ENCODE assay signal across 22 cellular contexts in genomic region chr14:50237448-50237847, GRCh38. TPM values are rescaled to one million over a fixed set of nuclear protein-coding genes. Genes with fewer than 3 reads are reported as not detected.
DNase-seq lines count a peak whose midpoint lies in the region; ATAC-seq and TF ChIP-seq lines count a peak whose summit lies in the region.
"Had no signal": no experiment of that assay in that cellular context is flagged by ENCODE, and none has a peak within 500 bp of the region (broad histone marks: within the 10 kb centered on the region; RNA-seq: fewer than 3 reads in every experiment).

No MANE protein-coding gene starts in this region.

- intact Hi-C loops in left colon (cut with DNase I, micrococcal nuclease), result no loop called here
- intact Hi-C loops in Right ventricle myocardium inferior (cut with DNase I), result no loop called here
- intact Hi-C loops in activated CD8-positive, alpha-beta T cell treated with anti-CD3 and anti-CD28 coated beads for 36 hours (cut with micrococcal nuclease), result no loop called here

- peaks cover 7 to 21% (median 10%) of the 10 kb centered on the region in 11 experiments for H3K9me3 ChIP-seq in BLaER1 treated with 17β-estradiol and CSF1 and Interleukin-3, amounts not matched to agents 10 nM and 100 nM (replicated peaks in 1 of 11)
- H3K9me3 ChIP-seq in Loucy (ENCODE audit: insufficient read depth, low read depth, low read length), result no peaks in the 10 kb centered on the region
- H3K9me3 ChIP-seq: colonic mucosa, vagina had no signal

- H3K9ac ChIP-seq in BLaER1 treated with 17β-estradiol and CSF1 and Interleukin-3, amounts not matched to agents 10 nM and 100 nM, result peak overlapping the region in 3 of 11 experiments; percentile 7 to 44 (median 19); a peak in 3 of 22 replicates
- H3K9ac ChIP-seq in Loucy (ENCODE audit: low read depth, low read length, poor library complexity, severe bottlenecking), result no peak overlapping the region

- ATAC-seq in left colon (peak; percentile 89), Right ventricle myocardium inferior (no peak)
- no peak for ATAC-seq in activated CD8-positive, alpha-beta T cell treated with anti-CD3 and anti-CD28 coated beads for 36 hours
- ATAC-seq: activated T-cell treated with anti-CD3 and anti-CD28 coated beads, Interleukin-2, amount 50 U/mL, for 72 hours; PC-3; SK-N-SH treated with all-trans-retinoic acid at 6 μM for 48 hours had no signal

- no peak for TF ChIP-seq CTCF in Loucy (conservative IDR thresholded peaks at IDR 0.05; ENCODE audit: low read length)
- no peak for TF ChIP-seq CTCF in activated CD8-positive, alpha-beta T cell treated with anti-CD3 and anti-CD28 coated beads for 36 hours (IDR thresholded peaks at IDR 0.05)

- no peaks in the 10 kb centered on the region for H3K79me2 ChIP-seq in Loucy (ENCODE audit: insufficient read depth, low read length)

- no peak overlapping the region for H2AFZ ChIP-seq in Loucy (ENCODE audit: low read length)

- peaks cover 0 to 4% (median 0%) of the 10 kb centered on the region in 11 experiments; a peak in 1 of 22 replicates for H3K36me3 ChIP-seq in BLaER1 treated with 17β-estradiol and CSF1 and Interleukin-3, amounts not matched to agents 10 nM and 100 nM
- H3K36me3 ChIP-seq in Loucy (ENCODE audit: insufficient read depth, low read length), result no peaks in the 10 kb centered on the region
- H3K36me3 ChIP-seq: colonic mucosa, vagina had no signal

- no peaks in the 10 kb centered on the region for H3K27me3 Mint-ChIP-seq in activated CD8-positive, alpha-beta T cell treated with anti-CD3 and anti-CD28 coated beads for 36 hours
- H3K27me3 Mint-ChIP-seq: activated CD4-positive, alpha-beta memory T cell treated with anti-CD3 and anti-CD28 coated beads for 36 hours; activated naive CD8-positive, alpha-beta T cell; brain had no signal

- CTCF ChIA-PET in activated CD8-positive, alpha-beta T cell treated with anti-CD3 and anti-CD28 coated beads for 36 hours (lab: Charles Lee), result no interaction called here

- DNase-seq in OCI-M1 (lab: John Stamatoyannopoulos, UW) (peak; percentile 71), left colon (no peak), Right ventricle myocardium inferior (ENCODE audit: missing footprints) (no peak), retina (no peak), putamen (ENCODE audit: low spot score) (no peak)
- DNase-seq in activated CD8-positive, alpha-beta T cell treated with anti-CD3 and anti-CD28 coated beads for 36 hours, result no peak
- DNase-seq: activated CD4-positive, alpha-beta memory T cell treated with anti-CD3 and anti-CD28 coated beads for 36 hours; activated T-cell treated with anti-CD3 and anti-CD28 coated beads, Interleukin-2, amount 50 U/mL, for 72 hours; colonic mucosa; NCI-H1694 treated with DMSO at 0.1 percent for 48 hours; NCI-H510A; PC-3; posterior cingulate gyrus; stimulated activated CD4-positive, alpha-beta T cell treated with anti-CD3 and anti-CD28 coated beads, Interleukin-2, amount 100 ng/mL, for 48 hours; substantia nigra had no signal

- peaks cover 10 to 18% (median 14%) of the 10 kb centered on the region in 10 experiments for H3K4me1 ChIP-seq in BLaER1 treated with 17β-estradiol and CSF1 and Interleukin-3, amounts not matched to agents 10 nM and 100 nM
- H3K4me1 ChIP-seq in Loucy (ENCODE audit: insufficient read depth, low read length, poor library complexity, severe bottlenecking), result peaks cover 9% of the 10 kb centered on the region
- H3K4me1 ChIP-seq: colonic mucosa had no signal

- H3K27ac ChIP-seq in BLaER1 treated with 17β-estradiol and CSF1 and Interleukin-3, amounts not matched to agents 10 nM and 100 nM, result peak overlapping the region in 5 of 11 experiments; percentile 12 to 58 (median 38); a peak in 8 of 22 replicates
- H3K27ac ChIP-seq: colonic mucosa, vagina had no signal

- peaks cover 6% of the 10 kb centered on the region for H3K36me3 Mint-ChIP-seq in activated CD8-positive, alpha-beta T cell treated with anti-CD3 and anti-CD28 coated beads for 36 hours (ENCODE audit: low read depth)
- H3K36me3 Mint-ChIP-seq: activated naive CD8-positive, alpha-beta T cell had no signal

- H3K4me3 Mint-ChIP-seq in activated CD8-positive, alpha-beta T cell treated with anti-CD3 and anti-CD28 coated beads for 36 hours, result no peak overlapping the region
- H3K4me3 Mint-ChIP-seq: activated CD4-positive, alpha-beta memory T cell treated with anti-CD3 and anti-CD28 coated beads for 36 hours; activated naive CD8-positive, alpha-beta T cell; activated T-cell treated with anti-CD3 and anti-CD28 coated beads, Interleukin-2, amount 50 U/mL, for 72 hours; nephron had no signal

- no peaks in the 10 kb centered on the region for H4K20me1 ChIP-seq in BLaER1 treated with 17β-estradiol and CSF1 and Interleukin-3, amounts not matched to agents 10 nM and 100 nM
- H4K20me1 ChIP-seq in Loucy (ENCODE audit: insufficient read depth, low read length, poor library complexity, severe bottlenecking), result no peaks in the 10 kb centered on the region

- peak overlapping the region; percentile 35 to 92 (median 65); a peak in 21 of 22 replicates for H3K4me2 ChIP-seq in BLaER1 treated with 17β-estradiol and CSF1 and Interleukin-3, amounts not matched to agents 10 nM and 100 nM
- peak overlapping the region; percentile 25 for H3K4me2 ChIP-seq in Loucy (ENCODE audit: low read depth, low read length, poor library complexity, severe bottlenecking)

- peaks cover 3% of the 10 kb centered on the region; the same call in 1 of the 2 replicates for H3F3A ChIP-seq in Loucy (ENCODE audit: low read depth)

- peaks cover 11% of the 10 kb centered on the region for H3K4me1 Mint-ChIP-seq in activated CD8-positive, alpha-beta T cell treated with anti-CD3 and anti-CD28 coated beads for 36 hours (ENCODE audit: low read depth)

- no peak overlapping the region for H3K4me3 ChIP-seq in BLaER1 treated with 17β-estradiol and CSF1 and Interleukin-3, amounts not matched to agents 10 nM and 100 nM
- no peak overlapping the region for H3K4me3 ChIP-seq in Loucy (ENCODE audit: low read length, poor library complexity, severe bottlenecking)
- H3K4me3 ChIP-seq: colonic mucosa, vagina had no signal

- POLR2A ChIA-PET in activated CD8-positive, alpha-beta T cell treated with anti-CD3 and anti-CD28 coated beads for 36 hours (lab: Charles Lee), result interaction anchor here (1.3 kb wide), 1 partner anchor 9 kb away, joined by 3 read pairs; no protein-coding TSS in a partner anchor

- H3K27ac Mint-ChIP-seq in activated CD8-positive, alpha-beta T cell treated with anti-CD3 and anti-CD28 coated beads for 36 hours, result no peak overlapping the region
- H3K27ac Mint-ChIP-seq: activated CD4-positive, alpha-beta memory T cell treated with anti-CD3 and anti-CD28 coated beads for 36 hours; activated naive CD8-positive, alpha-beta T cell; activated T-cell treated with anti-CD3 and anti-CD28 coated beads, Interleukin-2, amount 50 U/mL, for 72 hours; brain; nephron had no signal

- H3K27me3 ChIP-seq in BLaER1 treated with 17β-estradiol and CSF1 and Interleukin-3, amounts not matched to agents 10 nM and 100 nM, result no peaks in the 10 kb centered on the region; a peak in 1 of 22 replicates
- H3K27me3 ChIP-seq in Loucy (ENCODE audit: insufficient read depth, low read length, poor library complexity, severe bottlenecking), result no peaks in the 10 kb centered on the region
- H3K27me3 ChIP-seq: colonic mucosa, vagina had no signal

- H3K9me2 ChIP-seq in Loucy (replicated peaks; ENCODE audit: low read depth, low read length), result no peaks in the 10 kb centered on the region

- peaks cover 11% of the 10 kb centered on the region for H3K9me3 Mint-ChIP-seq in activated CD8-positive, alpha-beta T cell treated with anti-CD3 and anti-CD28 coated beads for 36 hours
- H3K9me3 Mint-ChIP-seq: brain, nephron had no signal

RNA-seq across cellular contexts. Expression of gene SOS2, which starts 6.1 kb away (rescaled TPM):
- total RNA-seq in left colon (10 to 100 TPM; 34.2 to 50.3 TPM), Right ventricle myocardium inferior (35.6 TPM)
- total RNA-seq in activated CD8-positive, alpha-beta T cell treated with anti-CD3 and anti-CD28 coated beads for 36 hours, result 10 to 100 TPM; 14.7 to 16.4 TPM
